ENCODE assay signal across 1 cellular context in the genomic region with DNA sequence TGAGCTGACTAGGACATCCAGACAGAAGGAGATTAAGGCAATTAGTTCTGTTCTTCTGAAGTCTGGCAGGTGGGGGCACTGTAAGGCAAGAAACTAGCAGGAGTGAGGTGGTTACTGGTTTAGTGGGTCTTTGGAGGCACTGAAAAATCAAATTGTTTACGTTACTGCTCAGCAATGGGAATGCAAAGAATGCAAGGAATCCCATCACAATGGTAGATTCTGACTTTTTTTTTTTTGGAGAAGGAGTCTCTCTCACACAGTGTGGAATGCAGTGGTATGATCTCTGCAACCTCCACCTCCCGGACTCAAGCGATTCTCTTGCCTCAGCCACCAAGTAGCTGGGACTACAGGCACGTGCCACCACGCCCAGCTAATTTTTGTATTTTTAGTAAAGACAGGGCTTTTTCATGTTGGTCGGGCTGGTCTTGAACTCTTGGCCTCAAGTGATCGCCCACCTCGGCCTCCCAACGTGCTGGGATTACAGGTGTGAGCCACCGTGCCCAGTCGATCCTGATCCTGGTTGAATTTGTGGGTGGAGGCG.
TF ChIP-seq lines count a peak whose summit lies in the region.

No MANE protein-coding gene starts in this region.

TF ChIP-seq in SK-N-SH, 30 proteins besides CTCF, POLR2A, EP300 and RAD21 (continued from another document):
- TF ChIP-seq, protein P1, sequence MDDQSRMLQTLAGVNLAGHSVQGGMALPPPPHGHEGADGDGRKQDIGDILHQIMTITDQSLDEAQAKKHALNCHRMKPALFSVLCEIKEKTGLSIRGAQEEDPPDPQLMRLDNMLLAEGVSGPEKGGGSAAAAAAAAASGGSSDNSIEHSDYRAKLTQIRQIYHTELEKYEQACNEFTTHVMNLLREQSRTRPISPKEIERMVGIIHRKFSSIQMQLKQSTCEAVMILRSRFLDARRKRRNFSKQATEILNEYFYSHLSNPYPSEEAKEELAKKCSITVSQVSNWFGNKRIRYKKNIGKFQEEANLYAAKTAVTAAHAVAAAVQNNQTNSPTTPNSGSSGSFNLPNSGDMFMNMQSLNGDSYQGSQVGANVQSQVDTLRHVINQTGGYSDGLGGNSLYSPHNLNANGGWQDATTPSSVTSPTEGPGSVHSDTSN (IDR thresholded peaks at IDR 0.05), result peak; percentile 36; the same call in 1 of the 2 replicates
- TF ChIP-seq, protein P2, sequence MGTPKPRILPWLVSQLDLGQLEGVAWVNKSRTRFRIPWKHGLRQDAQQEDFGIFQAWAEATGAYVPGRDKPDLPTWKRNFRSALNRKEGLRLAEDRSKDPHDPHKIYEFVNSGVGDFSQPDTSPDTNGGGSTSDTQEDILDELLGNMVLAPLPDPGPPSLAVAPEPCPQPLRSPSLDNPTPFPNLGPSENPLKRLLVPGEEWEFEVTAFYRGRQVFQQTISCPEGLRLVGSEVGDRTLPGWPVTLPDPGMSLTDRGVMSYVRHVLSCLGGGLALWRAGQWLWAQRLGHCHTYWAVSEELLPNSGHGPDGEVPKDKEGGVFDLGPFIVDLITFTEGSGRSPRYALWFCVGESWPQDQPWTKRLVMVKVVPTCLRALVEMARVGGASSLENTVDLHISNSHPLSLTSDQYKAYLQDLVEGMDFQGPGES (IDR thresholded peaks at IDR 0.05; ENCODE audit: low read depth, low read length), result no peak
- TF ChIP-seq NRF1 (IDR thresholded peaks at IDR 0.05; ENCODE audit: low read depth, low read length) (no peak), GABPA (IDR thresholded peaks at IDR 0.05; ENCODE audit: low read depth) (no peak), RCOR1 (IDR thresholded peaks at IDR 0.05; ENCODE audit: low read length) (no peak), JUND (IDR thresholded peaks at IDR 0.05) (peak; percentile 59), FOXM1 (IDR thresholded peaks at IDR 0.05; ENCODE audit: low read depth) (no peak), SMC3 (IDR thresholded peaks at IDR 0.05; ENCODE audit: low read depth, low read length) (peak; percentile 33; the same call in 1 of the 2 replicates), SIN3A (IDR thresholded peaks at IDR 0.05; ENCODE audit: borderline replicate concordance, low read depth, low read length) (no peak), TEAD4 (IDR thresholded peaks at IDR 0.05; ENCODE audit: borderline replicate concordance, insufficient read depth) (peak; percentile 98), GATA2 (CRISPR knock-in tag; IDR thresholded peaks at IDR 0.05) (no peak), TCF12 (IDR thresholded peaks at IDR 0.05) (peak; percentile 73)
- TF ChIP-seq, protein P3, sequence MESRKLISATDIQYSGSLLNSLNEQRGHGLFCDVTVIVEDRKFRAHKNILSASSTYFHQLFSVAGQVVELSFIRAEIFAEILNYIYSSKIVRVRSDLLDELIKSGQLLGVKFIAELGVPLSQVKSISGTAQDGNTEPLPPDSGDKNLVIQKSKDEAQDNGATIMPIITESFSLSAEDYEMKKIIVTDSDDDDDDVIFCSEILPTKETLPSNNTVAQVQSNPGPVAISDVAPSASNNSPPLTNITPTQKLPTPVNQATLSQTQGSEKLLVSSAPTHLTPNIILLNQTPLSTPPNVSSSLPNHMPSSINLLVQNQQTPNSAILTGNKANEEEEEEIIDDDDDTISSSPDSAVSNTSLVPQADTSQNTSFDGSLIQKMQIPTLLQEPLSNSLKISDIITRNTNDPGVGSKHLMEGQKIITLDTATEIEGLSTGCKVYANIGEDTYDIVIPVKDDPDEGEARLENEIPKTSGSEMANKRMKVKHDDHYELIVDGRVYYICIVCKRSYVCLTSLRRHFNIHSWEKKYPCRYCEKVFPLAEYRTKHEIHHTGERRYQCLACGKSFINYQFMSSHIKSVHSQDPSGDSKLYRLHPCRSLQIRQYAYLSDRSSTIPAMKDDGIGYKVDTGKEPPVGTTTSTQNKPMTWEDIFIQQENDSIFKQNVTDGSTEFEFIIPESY (IDR thresholded peaks at IDR 0.05; ENCODE audit: borderline replicate concordance, low read depth), result no peak; the same call in 1 of the 2 replicates
- TF ChIP-seq, protein P4, sequence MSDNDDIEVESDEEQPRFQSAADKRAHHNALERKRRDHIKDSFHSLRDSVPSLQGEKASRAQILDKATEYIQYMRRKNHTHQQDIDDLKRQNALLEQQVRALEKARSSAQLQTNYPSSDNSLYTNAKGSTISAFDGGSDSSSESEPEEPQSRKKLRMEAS (IDR thresholded peaks at IDR 0.05; ENCODE audit: low read depth), result 0 out of 2 replicates have a peak, but pooled peaks have one; percentile 27
